In the genomic region with DNA sequence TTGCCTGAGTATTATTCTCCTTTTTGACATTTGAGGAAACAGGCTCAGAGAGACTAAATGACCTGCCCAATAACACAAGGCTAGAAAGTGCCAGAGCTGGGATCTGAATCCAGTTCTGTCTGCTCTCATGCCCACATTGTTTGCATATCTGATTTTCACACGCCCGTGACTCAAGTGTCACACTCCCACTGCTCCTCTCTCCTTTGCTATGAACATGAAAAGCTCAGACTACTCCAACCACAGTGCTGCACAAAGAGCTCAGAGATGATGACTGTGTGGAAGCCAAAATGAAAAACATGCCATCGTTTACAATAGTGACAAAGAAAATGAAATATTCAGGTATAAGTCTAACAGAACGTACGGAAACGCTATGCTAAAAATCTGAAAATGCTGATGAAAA, we compare ENCODE assay signal across 14 cellular contexts.
DNase-seq lines count a peak whose midpoint lies in the region; ATAC-seq, FAIRE-seq and TF ChIP-seq lines count a peak whose summit lies in the region.
"Had no signal": no experiment of that assay in that cellular context is flagged by ENCODE, and none has a peak within 500 bp of the region (broad histone marks: within the 10 kb centered on the region; RNA-seq: fewer than 3 reads in every experiment).

No MANE protein-coding gene starts in this region.

- H3K27ac ChIP-seq in GM12878 (ENCODE audit: control insufficient read depth, insufficient read depth): peak overlapping the region; percentile 70
- H3K27ac ChIP-seq: psoas muscle had no signal

- peak; percentile 78 for ATAC-seq in GM12878
- no peak for ATAC-seq in GM19467 (IDR thresholded peaks at IDR 0.05; ENCODE audit: unreplicated experiment)

- POLR2A ChIA-PET in GM12878 (lab: Charles Lee): interaction anchor here (0.8 to 1.8 kb wide), 6 partner anchors 14 to 126 kb away, joined by 3 to 7 read pairs (median 5); no protein-coding TSS in a partner anchor

- in situ Hi-C loops in GM12878 (cut with MboI): no loop called here

- H3K9ac ChIP-seq in GM12878 (ENCODE audit: control insufficient read depth, insufficient read depth, low read length): no peak overlapping the region

- H3K79me2 ChIP-seq in GM12878 (ENCODE audit: control insufficient read depth, insufficient read depth, low read length): peaks cover 6% of the 10 kb centered on the region

- no TSS peak for BruUV-seq in GM12878 (replicated peaks; lab: Mats Ljungman, UMichigan)

- TF ChIP-seq EP300 in GM12878 (IDR thresholded peaks at IDR 0.05; ENCODE audit: borderline replicate concordance in 1 of 2, control insufficient read depth in 1 of 2, low read depth in 2 of 2, low read length in 2 of 2): no peak

- H3K4me3 ChIP-seq in GM12878: no peak overlapping the region
- H3K4me3 ChIP-seq: cardiac muscle cell, psoas muscle had no signal

- DNase-seq in GM18507 (ENCODE audit: extremely low spot score, insufficient read length, low read depth) (no peak), RCC 7860 (ENCODE audit: low spot score) (peak; percentile 39), GM12878 (ENCODE audit: low read depth, low spot score) (peak; percentile 73), SIG-M5 treated with dmso at 0.1 percent for 504 hours (lab: John Stamatoyannopoulos, UW; ENCODE audit: unreplicated experiment) (no peak), retina (no peak), Ammon's horn (ENCODE audit: low spot score) (no peak)
- DNase-seq in stimulated activated CD4-positive, alpha-beta T cell treated with anti-CD3 and anti-CD28 coated beads, Interleukin-2, amount 100 ng/mL, for 48 hours: peak; percentile 47 to 52
- DNase-seq: HCEC 1CT, hippocampal formation, KG1, psoas muscle, Right ventricle myocardium superior had no signal

- CTCF ChIA-PET in GM12878 (lab: Yijun Ruan, JAX): interaction anchor here (0.8 to 2.0 kb wide), 11 partner anchors 10 to 140 kb away, joined by 3 to 18 read pairs (median 6); partner anchors contain the start of gene HIC1

- no peaks in the 10 kb centered on the region; the same call in 2 of the 3 replicates for H3K9me3 ChIP-seq in GM12878 (replicated peaks; ENCODE audit: control insufficient read depth, insufficient read depth, low read length)
- H3K9me3 ChIP-seq: psoas muscle had no signal

- H3K4me1 ChIP-seq in GM12878 (ENCODE audit: control insufficient read depth, insufficient read depth, low read length): peaks cover 35% of the 10 kb centered on the region

- TF ChIP-seq RAD21 in GM12878 (IDR thresholded peaks at IDR 0.05; ENCODE audit: insufficient read depth, low read depth, low read length): no peak

- SMC1A ChIA-PET in GM12878 (lab: Charles Lee; ENCODE audit: uncharacterized antibody, unreplicated experiment): interaction anchor here (0.8 to 1.9 kb wide), 24 partner anchors 9 to 1363 kb away, joined by 3 to 18 read pairs (median 4); no protein-coding TSS in a partner anchor

- TF ChIP-seq CTCF in GM12878 (IDR thresholded peaks at IDR 0.05 in 2 of 3, conservative IDR thresholded peaks at IDR 0.05 in 1 of 3; ENCODE audit: control insufficient read depth in 2 of 3, extremely low read depth in 1 of 3, insufficient read depth in 1 of 3, low read depth in 3 of 3, low read length in 3 of 3): no peak

- H2AFZ ChIP-seq in GM12878 (ENCODE audit: control insufficient read depth, low read depth, low read length): no peak overlapping the region

- WGBS in GM12878 (ENCODE audit: insufficient coverage, insufficient replicate concordance, low lambda C conversion rate, missing lambda C conversion rate): 28% methylated on average over 6 of the region's 6 CpGs

- no peak for TF ChIP-seq POLR2A in GM12878 (IDR thresholded peaks at IDR 0.05; ENCODE audit: low read depth, low read length)

- peaks cover 4 to 9% of the 10 kb centered on the region in 2 experiments for H3K36me3 ChIP-seq in GM12878 (ENCODE audit: control insufficient read depth in 2 of 2, insufficient read depth in 2 of 2, low read length in 1 of 2)
- H3K36me3 ChIP-seq: cardiac muscle cell had no signal

- no peaks in the 10 kb centered on the region for H3K27me3 ChIP-seq in GM12878 (replicated peaks in 1 of 2; ENCODE audit: control insufficient read depth in 2 of 2, insufficient read depth in 2 of 2, low read length in 1 of 2)
- H3K27me3 ChIP-seq: cardiac muscle cell had no signal

- FAIRE-seq in GM18507 (lab: Jason Lieb, UNC): peak; percentile 72
- no peak for FAIRE-seq in RCC 7860 (lab: Jason Lieb, UNC)
- FAIRE-seq in GM12878 (lab: Jason Lieb, UNC): peak; percentile 94

- intact Hi-C loops in GM12878 (cut with micrococcal nuclease; ENCODE audit: unreplicated experiment): no loop called here

- no peaks in the 10 kb centered on the region for H4K20me1 ChIP-seq in GM12878 (ENCODE audit: control insufficient read depth, insufficient read depth)

- RAD21 ChIA-PET in GM12878 (lab: Charles Lee; ENCODE audit: unreplicated experiment): interaction anchor here (0.6 to 2.2 kb wide), 9 partner anchors 19 to 106 kb away, joined by 3 to 9 read pairs (median 4); no protein-coding TSS in a partner anchor

- H3K4me2 ChIP-seq in GM12878 (ENCODE audit: control insufficient read depth, insufficient read depth): no peak overlapping the region

TF ChIP-seq in GM12878, 131 proteins besides CTCF, POLR2A, EP300 and RAD21 (continues in another document):
- no peak for TF ChIP-seq FOXM1 (IDR thresholded peaks at IDR 0.05; ENCODE audit: low read depth, low read length)
- 0 out of 2 replicates have a peak, but pooled peaks have one; percentile 21 for TF ChIP-seq ZNF687 (IDR thresholded peaks at IDR 0.05)
- no peak for TF ChIP-seq NR2F1 (conservative IDR thresholded peaks at IDR 0.05)
- TF ChIP-seq KAT2A (conservative IDR thresholded peaks at IDR 0.05; ENCODE audit: control insufficient read depth, low read depth, low read length): no peak
- TF ChIP-seq, protein P1, sequence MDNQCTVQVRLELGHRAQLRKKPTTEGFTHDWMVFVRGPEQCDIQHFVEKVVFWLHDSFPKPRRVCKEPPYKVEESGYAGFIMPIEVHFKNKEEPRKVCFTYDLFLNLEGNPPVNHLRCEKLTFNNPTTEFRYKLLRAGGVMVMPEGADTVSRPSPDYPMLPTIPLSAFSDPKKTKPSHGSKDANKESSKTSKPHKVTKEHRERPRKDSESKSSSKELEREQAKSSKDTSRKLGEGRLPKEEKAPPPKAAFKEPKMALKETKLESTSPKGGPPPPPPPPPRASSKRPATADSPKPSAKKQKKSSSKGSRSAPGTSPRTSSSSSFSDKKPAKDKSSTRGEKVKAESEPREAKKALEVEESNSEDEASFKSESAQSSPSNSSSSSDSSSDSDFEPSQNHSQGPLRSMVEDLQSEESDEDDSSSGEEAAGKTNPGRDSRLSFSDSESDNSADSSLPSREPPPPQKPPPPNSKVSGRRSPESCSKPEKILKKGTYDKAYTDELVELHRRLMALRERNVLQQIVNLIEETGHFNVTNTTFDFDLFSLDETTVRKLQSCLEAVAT (IDR thresholded peaks at IDR 0.05): peak; percentile 78
- no peak for TF ChIP-seq ZNF207 (IDR thresholded peaks at IDR 0.05; ENCODE audit: borderline replicate concordance)
- TF ChIP-seq SREBF2 (IDR thresholded peaks at IDR 0.05; ENCODE audit: low read length): no peak
- TF ChIP-seq TAF1 (IDR thresholded peaks at IDR 0.05; ENCODE audit: borderline replicate concordance, low read depth, low read length): 0 out of 2 replicates have a peak, but pooled peaks have one; percentile 31
- TF ChIP-seq RUNX3 (IDR thresholded peaks at IDR 0.05; ENCODE audit: low read length): peak; percentile 47
- TF ChIP-seq BHLHE40 (IDR thresholded peaks at IDR 0.05; ENCODE audit: borderline replicate concordance in 1 of 2, low read depth in 2 of 2, low read length in 1 of 2): peak; percentile 83 to 86
- peak; percentile 33 for TF ChIP-seq MEF2B (IDR thresholded peaks at IDR 0.05; ENCODE audit: partially characterized antibody, poor library complexity, severe bottlenecking)
- TF ChIP-seq NFXL1 (IDR thresholded peaks at IDR 0.05; ENCODE audit: borderline replicate concordance): no peak

Comparison
In these comparisons a context has a peak if more than half of its experiments do, and no peak if none do; other contexts are left out.
1. DNase-seq: peak in RCC 7860 (single experiment), GM12878 (single experiment) and stimulated activated CD4-positive, alpha-beta T cell treated with anti-CD3 and anti-CD28 coated beads, Interleukin-2, amount 100 ng/mL, for 48 hours (2 of 2); none in GM18507 (single experiment), SIG-M5 treated with dmso at 0.1 percent for 504 hours (single experiment), retina (single experiment) and Ammon's horn (single experiment).